Comparison of ENCODE assay signal across 11 cellular contexts in the genomic region with DNA sequence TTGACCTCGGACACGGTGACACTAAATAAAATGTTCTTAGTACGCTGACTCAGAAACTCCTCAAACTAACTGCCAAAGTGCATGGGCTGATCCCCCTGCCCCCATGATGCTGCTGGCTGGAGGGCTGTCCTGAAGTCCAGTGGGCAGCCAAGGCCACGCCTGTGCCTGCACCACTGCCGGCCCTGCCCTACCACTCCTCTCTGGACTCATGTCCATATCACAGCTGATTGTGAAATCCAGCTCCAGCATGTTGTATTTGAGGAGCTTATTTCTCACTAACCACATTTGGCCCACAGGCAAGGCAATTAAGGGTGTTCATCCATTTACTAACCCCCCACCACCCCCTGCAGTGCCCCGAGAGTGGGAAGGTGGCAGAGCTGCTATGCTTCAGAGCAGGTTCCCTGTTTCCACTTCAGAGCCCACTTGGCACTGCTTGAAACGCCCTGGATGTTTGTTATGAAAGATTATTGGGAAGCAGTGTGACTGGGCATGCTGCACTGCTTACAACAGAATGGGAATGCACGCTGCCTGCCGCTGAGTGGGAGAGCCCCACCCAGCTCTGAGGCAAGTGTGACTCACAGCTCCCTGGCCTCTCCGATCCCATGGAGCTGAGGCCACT.
DNase-seq lines count a peak whose midpoint lies in the region; ATAC-seq and TF ChIP-seq lines count a peak whose summit lies in the region.
"Had no signal": no experiment of that assay in that cellular context is flagged by ENCODE, and none has a peak within 500 bp of the region (broad histone marks: within the 10 kb centered on the region; RNA-seq: fewer than 3 reads in every experiment).

No MANE protein-coding gene starts in this region.

- WGBS in ovary, 3 donors: 42 to 50% (median 43%) methylated on average over 10 of the region's 10 CpGs

- DNase-seq in AG08396 (ENCODE audit: low spot score): peak; percentile 91
- peak; percentile 63 for DNase-seq in NCI-H345 treated with DMSO at 0.1 percent for 48 hours (lab: John Stamatoyannopoulos, UW; ENCODE audit: unreplicated experiment)
- peak; percentile 94 for DNase-seq in fibroblast of mammary gland (ENCODE audit: low read depth)
- DNase-seq in ovary: peak in 4 of 5 donors; percentile 20 to 70 (median 33)
- no peak for DNase-seq in H7
- no peak for DNase-seq in NCI-H2171 (lab: John Stamatoyannopoulos, UW)
- DNase-seq: CD4-positive, alpha-beta T cell; NCI-H510A; stimulated activated CD4-positive, alpha-beta T cell treated with anti-CD3 and anti-CD28 coated beads, Interleukin-15, amount 100 ng/mL, for 24 hours had no signal

- intact Hi-C loops in ovary (cut with DNase I): no loop called here

- H3K4me3 ChIP-seq in fibroblast of mammary gland (ENCODE audit: control insufficient read depth, low read depth, low read length) (no peak overlapping the region), ovary (no peak overlapping the region), H7 (ENCODE audit: insufficient read depth, low read depth, low read length) (no peak overlapping the region)

- ATAC-seq in HG02973 (IDR thresholded peaks at IDR 0.05; ENCODE audit: unreplicated experiment) (no peak), GM18858 (IDR thresholded peaks at IDR 0.05; ENCODE audit: unreplicated experiment) (no peak)

- no peak for TF ChIP-seq EP300 in ovary (IDR thresholded peaks at IDR 0.05)

- no peak for TF ChIP-seq POLR2A in ovary (IDR thresholded peaks at IDR 0.05)

- no peak for TF ChIP-seq CTCF in fibroblast of mammary gland (conservative IDR thresholded peaks at IDR 0.05; ENCODE audit: control insufficient read depth, insufficient read depth, low read depth, low read length)
- no peak for TF ChIP-seq CTCF in ovary (IDR thresholded peaks at IDR 0.05)

- H3K9me3 ChIP-seq in ovary: no peaks in the 10 kb centered on the region

- no peaks in the 10 kb centered on the region for H3K27me3 ChIP-seq in ovary
- no peaks in the 10 kb centered on the region for H3K27me3 ChIP-seq in H7 (ENCODE audit: control insufficient read depth, insufficient read depth, low read length)

- H3K27ac ChIP-seq in ovary: no peak overlapping the region

- H3K36me3 ChIP-seq in ovary (no peaks in the 10 kb centered on the region), H7 (replicated peaks; ENCODE audit: control insufficient read depth, insufficient read depth, low read length) (no peaks in the 10 kb centered on the region)

- H3K4me1 ChIP-seq in ovary (ENCODE audit: insufficient read depth): no peaks in the 10 kb centered on the region

Comparison
In these comparisons a context has a peak if more than half of its experiments do, and no peak if none do; other contexts are left out.
1. DNase-seq: peak in AG08396 (single experiment), NCI-H345 treated with DMSO at 0.1 percent for 48 hours (single experiment), fibroblast of mammary gland (single experiment) and ovary (4 of 5); none in H7 (single experiment) and NCI-H2171 (single experiment).